Comparison of ENCODE assay signal across 8 cellular contexts in genomic region chr17:75783803-75784472, GRCh38. TPM values are rescaled to one million over a fixed set of nuclear protein-coding genes. Genes with fewer than 3 reads are reported as not detected.
DNase-seq lines count a peak whose midpoint lies in the region; ATAC-seq and TF ChIP-seq lines count a peak whose summit lies in the region.

No MANE protein-coding gene starts in this region.

- no peak for TF ChIP-seq RAD21 in neural cell (conservative IDR thresholded peaks at IDR 0.05)

- H3K4me3 ChIP-seq in AG04449 (ENCODE audit: low read depth, low read length), result peak overlapping the region; percentile 54
- H3K4me3 ChIP-seq in SJCRH30, result peak overlapping the region; percentile 83
- peak overlapping the region; percentile 71 for H3K4me3 ChIP-seq in epithelial cell of esophagus (ENCODE audit: low read length)
- H3K4me3 ChIP-seq in neural cell (ENCODE audit: low read length), result peak overlapping the region; percentile 68

- peak overlapping the region; percentile 66 for H3K4me2 ChIP-seq in neural cell (ENCODE audit: low read length)

- no peak for TF ChIP-seq EP300 in neural cell (conservative IDR thresholded peaks at IDR 0.05; ENCODE audit: poor library complexity, severe bottlenecking)

- peak overlapping the region; percentile 96 for H3K27ac ChIP-seq in SJCRH30
- H3K27ac ChIP-seq in neural cell (ENCODE audit: low read length), result peak overlapping the region; percentile 98

- peak overlapping the region; percentile 93 for H3K9ac ChIP-seq in neural cell (ENCODE audit: low read length)

- peaks cover 6% of the 10 kb centered on the region for H4K20me1 ChIP-seq in neural cell (ENCODE audit: insufficient read depth)

- H3K9me2 ChIP-seq in neural cell (ENCODE audit: insufficient read depth, low read length), result no peaks in the 10 kb centered on the region

- no peak for DNase-seq in AG04449 (ENCODE audit: low read depth, low spot score)
- no peak for DNase-seq in SJCRH30
- no peak for DNase-seq in epithelial cell of esophagus (ENCODE audit: low read depth)
- DNase-seq in NCI-H1694 (lab: John Stamatoyannopoulos, UW), result no peak
- DNase-seq in GM13976 (ENCODE audit: low spot score), result no peak

- no peaks in the 10 kb centered on the region for H3K9me3 ChIP-seq in SJCRH30 (replicated peaks)
- no peaks in the 10 kb centered on the region for H3K9me3 ChIP-seq in neural cell (ENCODE audit: low read length)

- H3K36me3 ChIP-seq in SJCRH30, result peaks cover 2% of the 10 kb centered on the region
- H3K36me3 ChIP-seq in neural cell (ENCODE audit: insufficient read depth, low read length), result no peaks in the 10 kb centered on the region

- peak overlapping the region; percentile 71 for H2AFZ ChIP-seq in neural cell (ENCODE audit: low read depth, low read length)

- in situ Hi-C loops in GM13976 (cut with MboI; ENCODE audit: low sequenced_read_pairs, unreplicated experiment), result no loop called here

- ATAC-seq in GM19455 (IDR thresholded peaks at IDR 0.05; ENCODE audit: unreplicated experiment), result peak; percentile 3
- no peak for ATAC-seq in HG03565 (IDR thresholded peaks at IDR 0.05; ENCODE audit: unreplicated experiment)

- POLR2A ChIA-PET in AG04449 (lab: Yijun Ruan, JAX), result interaction anchor here (0.6 to 1.0 kb wide), 3 partner anchors 11 to 231 kb away, joined by 3 read pairs; no protein-coding TSS in a partner anchor

- peaks cover 11% of the 10 kb centered on the region for H3K4me1 ChIP-seq in SJCRH30

- peaks cover 18% of the 10 kb centered on the region for H3F3A ChIP-seq in neural cell (ENCODE audit: insufficient read depth, low read length, poor library complexity, severe bottlenecking)

- H3K27me3 ChIP-seq in SJCRH30 (no peaks in the 10 kb centered on the region), neural cell (ENCODE audit: insufficient read depth, low read depth, low read length) (no peaks in the 10 kb centered on the region)

- peaks cover 28% of the 10 kb centered on the region for H3K79me2 ChIP-seq in neural cell (replicated peaks; ENCODE audit: insufficient read depth, low read length)

- TF ChIP-seq CTCF in AG04449 (IDR thresholded peaks at IDR 0.05; ENCODE audit: insufficient read depth, low read length, missing control alignments) (no peak), epithelial cell of esophagus (IDR thresholded peaks at IDR 0.05; ENCODE audit: insufficient read depth, low read depth, low read length, missing control alignments) (no peak), neural cell (IDR thresholded peaks at IDR 0.05; ENCODE audit: poor library complexity, severe bottlenecking) (no peak), GM13976 (IDR thresholded peaks at IDR 0.05; ENCODE audit: borderline replicate concordance, control extremely low read depth, extremely low read depth, insufficient read depth, missing control alignments) (no peak)

- CTCF ChIA-PET in AG04449 (lab: Yijun Ruan, JAX), result interaction anchor here (0.9 to 3.3 kb wide), 28 partner anchors 8 to 219 kb away, joined by 3 to 25 read pairs (median 5); partner anchors contain the start of genes GALK1, TRIM65 and WBP2

TF ChIP-seq in neural cell, 6 proteins besides CTCF, POLR2A, EP300 and RAD21:
- TF ChIP-seq EZH2 (IDR thresholded peaks at IDR 0.05; ENCODE audit: borderline replicate concordance, insufficient read depth, low read length, poor library complexity, severe bottlenecking), result no peak
- TF ChIP-seq POLR2AphosphoS5 (IDR thresholded peaks at IDR 0.05), result no peak
- TF ChIP-seq SMC3 (conservative IDR thresholded peaks at IDR 0.05; ENCODE audit: poor library complexity), result no peak
- TF ChIP-seq TAF1 (IDR thresholded peaks at IDR 0.05; ENCODE audit: low read depth), result no peak
- TF ChIP-seq, protein P1, sequence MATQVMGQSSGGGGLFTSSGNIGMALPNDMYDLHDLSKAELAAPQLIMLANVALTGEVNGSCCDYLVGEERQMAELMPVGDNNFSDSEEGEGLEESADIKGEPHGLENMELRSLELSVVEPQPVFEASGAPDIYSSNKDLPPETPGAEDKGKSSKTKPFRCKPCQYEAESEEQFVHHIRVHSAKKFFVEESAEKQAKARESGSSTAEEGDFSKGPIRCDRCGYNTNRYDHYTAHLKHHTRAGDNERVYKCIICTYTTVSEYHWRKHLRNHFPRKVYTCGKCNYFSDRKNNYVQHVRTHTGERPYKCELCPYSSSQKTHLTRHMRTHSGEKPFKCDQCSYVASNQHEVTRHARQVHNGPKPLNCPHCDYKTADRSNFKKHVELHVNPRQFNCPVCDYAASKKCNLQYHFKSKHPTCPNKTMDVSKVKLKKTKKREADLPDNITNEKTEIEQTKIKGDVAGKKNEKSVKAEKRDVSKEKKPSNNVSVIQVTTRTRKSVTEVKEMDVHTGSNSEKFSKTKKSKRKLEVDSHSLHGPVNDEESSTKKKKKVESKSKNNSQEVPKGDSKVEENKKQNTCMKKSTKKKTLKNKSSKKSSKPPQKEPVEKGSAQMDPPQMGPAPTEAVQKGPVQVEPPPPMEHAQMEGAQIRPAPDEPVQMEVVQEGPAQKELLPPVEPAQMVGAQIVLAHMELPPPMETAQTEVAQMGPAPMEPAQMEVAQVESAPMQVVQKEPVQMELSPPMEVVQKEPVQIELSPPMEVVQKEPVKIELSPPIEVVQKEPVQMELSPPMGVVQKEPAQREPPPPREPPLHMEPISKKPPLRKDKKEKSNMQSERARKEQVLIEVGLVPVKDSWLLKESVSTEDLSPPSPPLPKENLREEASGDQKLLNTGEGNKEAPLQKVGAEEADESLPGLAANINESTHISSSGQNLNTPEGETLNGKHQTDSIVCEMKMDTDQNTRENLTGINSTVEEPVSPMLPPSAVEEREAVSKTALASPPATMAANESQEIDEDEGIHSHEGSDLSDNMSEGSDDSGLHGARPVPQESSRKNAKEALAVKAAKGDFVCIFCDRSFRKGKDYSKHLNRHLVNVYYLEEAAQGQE (IDR thresholded peaks at IDR 0.05; ENCODE audit: borderline replicate concordance), result no peak
- TF ChIP-seq MXI1 (conservative IDR thresholded peaks at IDR 0.05; ENCODE audit: poor library complexity, severe bottlenecking), result no peak

RNA-seq across cellular contexts. Expression of gene UNK, which starts 0.7 kb away (rescaled TPM):
- 40.6 and 51.4 TPM in 2 replicates for total RNA-seq in SJCRH30 (2014; rRNA removed; shearing (Covaris generic))
- polyA plus RNA-seq in neural cell, result 28.1 and 29.9 TPM in 2 replicates
- polyA minus RNA-seq in neural cell, result 34.3 and 41.7 TPM in 2 replicates

RNA-seq across cellular contexts. Expression of gene GALK1, which starts 18.9 kb away (rescaled TPM):
- 29.0 and 31.5 TPM in 2 replicates for total RNA-seq in SJCRH30 (2014; rRNA removed; shearing (Covaris generic))
- 4.8 TPM in 2 replicates for polyA plus RNA-seq in neural cell
- 2.7 and 3.2 TPM in 2 replicates for polyA minus RNA-seq in neural cell
